Comparison of ENCODE assay signal across 9 cellular contexts in genomic region chr20:50987493-50988210, GRCh38. TPM values are rescaled to one million over a fixed set of nuclear protein-coding genes. Genes with fewer than 3 reads are reported as not detected.
A peak's percentile ranks its signal among the peaks of the same experiment; 100 is the strongest.
DNase-seq lines count a peak whose midpoint lies in the region; ATAC-seq, FAIRE-seq and TF ChIP-seq lines count a peak whose summit lies in the region.
"Had no signal": no experiment of that assay in that cellular context is flagged by ENCODE, and none has a peak within 500 bp of the region (broad histone marks: within the 10 kb centered on the region; RNA-seq: fewer than 3 reads in every experiment).

No MANE protein-coding gene starts in this region.

- H3K36me3 Mint-ChIP-seq in central memory CD8-positive, alpha-beta T cell (ENCODE audit: insufficient read depth): no peaks in the 10 kb centered on the region
- H3K36me3 Mint-ChIP-seq: activated naive CD4-positive, alpha-beta T cell treated with anti-CD3 and anti-CD28 coated beads, Interleukin-2, amount 50 U/mL, for 24 hours had no signal

- FAIRE-seq in D721Med (lab: Jason Lieb, UNC): no peak

- DNase-seq in D721Med (ENCODE audit: insufficient read length, low spot score) (peak; percentile 36), NCI-H460 (ENCODE audit: extremely low read depth, low read depth) (peak; percentile 86), left lobe of liver (ENCODE audit: low spot score) (peak; percentile 63)
- DNase-seq in central memory CD8-positive, alpha-beta T cell (ENCODE audit: low spot score in 2 of 2): peak; percentile 43 to 57
- peak in 2 of 3 donors; percentile 21 to 29 for DNase-seq in stimulated activated CD4-positive, alpha-beta T cell treated with anti-CD3 and anti-CD28 coated beads, TNF-alpha, amount 100 ng/mL, for 1 hour (ENCODE audit: low read depth in 3 of 3, low spot score in 1 of 3)

- H3K4me1 Mint-ChIP-seq in central memory CD8-positive, alpha-beta T cell: no peaks in the 10 kb centered on the region

- ATAC-seq in HG02870 (IDR thresholded peaks at IDR 0.05; ENCODE audit: unreplicated experiment) (peak; percentile 65), left lobe of liver (peak; percentile 98), HG03095 (IDR thresholded peaks at IDR 0.05; ENCODE audit: unreplicated experiment) (no peak)
- peak; percentile 79 to 82 for ATAC-seq in activated CD4-positive, CD25-positive, alpha-beta regulatory T cell treated with anti-CD3 and anti-CD28 coated beads, Interleukin-2, amount 50 U/mL, for 24 hours
- peak; percentile 73 for ATAC-seq in central memory CD8-positive, alpha-beta T cell (replicated peaks; ENCODE audit: extremely low read depth, poor library complexity, severe bottlenecking)

- no peak overlapping the region for H3K27ac Mint-ChIP-seq in central memory CD8-positive, alpha-beta T cell (ENCODE audit: low read depth)
- H3K27ac Mint-ChIP-seq: activated naive CD4-positive, alpha-beta T cell treated with anti-CD3 and anti-CD28 coated beads, Interleukin-2, amount 50 U/mL, for 24 hours had no signal

- no peak overlapping the region for H3K4me3 Mint-ChIP-seq in central memory CD8-positive, alpha-beta T cell
- H3K4me3 Mint-ChIP-seq: activated naive CD4-positive, alpha-beta T cell treated with anti-CD3 and anti-CD28 coated beads, Interleukin-2, amount 50 U/mL, for 24 hours had no signal

- no peaks in the 10 kb centered on the region for H3K9me3 Mint-ChIP-seq in central memory CD8-positive, alpha-beta T cell
- H3K9me3 Mint-ChIP-seq: activated naive CD4-positive, alpha-beta T cell treated with anti-CD3 and anti-CD28 coated beads, Interleukin-2, amount 50 U/mL, for 24 hours had no signal

- TF ChIP-seq CTCF in D721Med (IDR thresholded peaks at IDR 0.05; ENCODE audit: insufficient read depth, missing control alignments): peak; percentile 94

- peaks cover 47% of the 10 kb centered on the region for H3K27me3 Mint-ChIP-seq in central memory CD8-positive, alpha-beta T cell

RNA-seq across cellular contexts. Expression of gene MOCS3, which starts 29.0 kb away (rescaled TPM):
- 6.4 and 6.5 TPM in 2 replicates for total RNA-seq in NCI-H460 (2014; rRNA removed; shearing (Covaris generic))
- 5.3 and 7.1 TPM in 2 replicates for polyA plus RNA-seq in NCI-H460 (2014; cell fraction: nucleus; rRNA removed)
- 2.6 TPM for total RNA-seq in left lobe of liver

RNA-seq across cellular contexts. Expression of gene DPM1, which starts 29.3 kb away (rescaled TPM):
- 87.7 and 102 TPM in 2 replicates for total RNA-seq in NCI-H460 (2014; rRNA removed; shearing (Covaris generic))
- polyA plus RNA-seq in NCI-H460 (2014; cell fraction: nucleus; rRNA removed): 114 and 185 TPM in 2 replicates
- 13.6 TPM for total RNA-seq in left lobe of liver

RNA-seq across cellular contexts. Expression of gene KCNG1, which starts 35.3 kb away (rescaled TPM):
- 77.5 and 84.3 TPM in 2 replicates for total RNA-seq in NCI-H460 (2014; rRNA removed; shearing (Covaris generic))
- polyA plus RNA-seq in NCI-H460 (2014; cell fraction: nucleus; rRNA removed): 112 and 122 TPM in 2 replicates
- total RNA-seq in left lobe of liver: 0.20 TPM

RNA-seq across cellular contexts. Expression of gene ADNP, which starts 56.4 kb away (rescaled TPM):
- 28.1 and 32.6 TPM in 2 replicates for total RNA-seq in NCI-H460 (2014; rRNA removed; shearing (Covaris generic))
- polyA plus RNA-seq in NCI-H460 (2014; cell fraction: nucleus; rRNA removed): 24.8 and 32.3 TPM in 2 replicates
- 21.1 TPM for total RNA-seq in left lobe of liver

Comparison
In these comparisons a context has a peak if more than half of its experiments do, and no peak if none do; other contexts are left out.
1. DNase-seq: peak in every context shown above with its lines; median percentile 86 in NCI-H460; 63 in left lobe of liver; 50 in central memory CD8-positive, alpha-beta T cell; 36 in D721Med; 25 in stimulated activated CD4-positive, alpha-beta T cell treated with anti-CD3 and anti-CD28 coated beads, TNF-alpha, amount 100 ng/mL, for 1 hour.
2. RNA of gene KCNG1, which starts 35.3 kb away (total RNA-seq): 77.5 to 84.3 TPM in NCI-H460; 0.20 TPM in left lobe of liver (single experiment); every median in the first group is over 10 times any median in the second.